10 cellular contexts compared by ENCODE assay signal in genomic region chr6:119241124-119241491, GRCh38.
DNase-seq lines count a peak whose midpoint lies in the region; ATAC-seq and TF ChIP-seq lines count a peak whose summit lies in the region.
"Had no signal": no experiment of that assay in that cellular context is flagged by ENCODE, and none has a peak within 500 bp of the region (broad histone marks: within the 10 kb centered on the region; RNA-seq: fewer than 3 reads in every experiment).

No MANE protein-coding gene starts in this region.

- H3K4me1 ChIP-seq in SJCRH30 (peaks cover 7% of the 10 kb centered on the region), right lobe of liver (peaks cover 0 to 21% (median 2%) of the 10 kb centered on the region in 4 donors)
- H3K4me1 ChIP-seq: uterus had no signal

- H3K9me3 ChIP-seq in SJCRH30 (replicated peaks) (no peaks in the 10 kb centered on the region), right lobe of liver (no peaks in the 10 kb centered on the region)
- H3K9me3 ChIP-seq: uterus had no signal

- TF ChIP-seq POLR2A in right lobe of liver (IDR thresholded peaks at IDR 0.05): no peak

- CTCF ChIA-PET in HEK293T (lab: Yijun Ruan, JAX): interaction anchor here (0.7 kb wide), 1 partner anchor 1675 kb away, joined by 4 read pairs; no protein-coding TSS in a partner anchor

- H3K4me3 ChIP-seq in GM12865 (ENCODE audit: low read depth, low read length) (no peak overlapping the region), SJCRH30 (no peak overlapping the region), right lobe of liver (no peak overlapping the region)
- H3K4me3 ChIP-seq: uterus had no signal

- 30% methylated on average over 2 of the region's 2 CpGs for WGBS in right lobe of liver (ENCODE audit: insufficient coverage, low coverage, low lambda C conversion rate, missing lambda C conversion rate)

- no peaks in the 10 kb centered on the region for H3K27me3 ChIP-seq in SJCRH30
- no peaks in the 10 kb centered on the region for H3K27me3 ChIP-seq in right lobe of liver
- H3K27me3 ChIP-seq: uterus had no signal

- H3K36me3 Mint-ChIP-seq in glutamatergic neuron (ENCODE audit: unreplicated experiment): peaks cover 9% of the 10 kb centered on the region

- H3K36me3 ChIP-seq in SJCRH30 (no peaks in the 10 kb centered on the region), right lobe of liver (peaks cover 0 to 2% (median under 1%) of the 10 kb centered on the region in 4 donors)
- H3K36me3 ChIP-seq: uterus had no signal

- no peaks in the 10 kb centered on the region for H3K9me3 Mint-ChIP-seq in glutamatergic neuron (ENCODE audit: unreplicated experiment)

- no peak for TF ChIP-seq CTCF in GM12865 (IDR thresholded peaks at IDR 0.05; ENCODE audit: insufficient read depth, low read depth, low read length, missing control alignments)
- TF ChIP-seq CTCF in right lobe of liver (IDR thresholded peaks at IDR 0.05): no peak
- TF ChIP-seq CTCF in glutamatergic neuron (IDR thresholded peaks at IDR 0.05; ENCODE audit: partially characterized antibody, unreplicated experiment): no peak

- H3K27ac Mint-ChIP-seq in glutamatergic neuron (ENCODE audit: unreplicated experiment): no peak overlapping the region

- ATAC-seq in HG02588 (IDR thresholded peaks at IDR 0.05; ENCODE audit: unreplicated experiment): peak; percentile 61
- ATAC-seq in right lobe of liver: peak; percentile 92 to 94 (median 93)

- peaks cover 4% of the 10 kb centered on the region for H3K4me1 Mint-ChIP-seq in glutamatergic neuron (ENCODE audit: low read depth, unreplicated experiment)

- H3K27me3 Mint-ChIP-seq in glutamatergic neuron (ENCODE audit: unreplicated experiment): no peaks in the 10 kb centered on the region

- no peak overlapping the region for H3K27ac ChIP-seq in SJCRH30
- peak overlapping the region in 2 of 3 donors; percentile 17 to 85 for H3K27ac ChIP-seq in right lobe of liver
- H3K27ac ChIP-seq: VCaP had no signal

- DNase-seq in GM12865 (ENCODE audit: low read depth): peak; percentile 1
- peak; percentile 3 to 48 for DNase-seq in SJCRH30
- peak in 1 of 3 donors; percentile 62 for DNase-seq in right lobe of liver
- DNase-seq in COLO668 (lab: John Stamatoyannopoulos, UW; ENCODE audit: unreplicated experiment): no peak
- no peak for DNase-seq in glutamatergic neuron
- DNase-seq in HEK293T (ENCODE audit: extremely low spot score): no peak
- DNase-seq in Kasumi-1 (lab: John Stamatoyannopoulos, UW): no peak

- intact Hi-C loops in right lobe of liver (cut with DNase I): no loop called here

- POLR2A ChIA-PET in HEK293T (lab: Yijun Ruan, JAX): no interaction called here

- no peak overlapping the region for H3K4me3 Mint-ChIP-seq in glutamatergic neuron (ENCODE audit: unreplicated experiment)

TF ChIP-seq in HEK293T, 16 proteins besides CTCF, POLR2A, EP300 and RAD21:
- TF ChIP-seq ELF4 (IDR thresholded peaks at IDR 0.05) (no peak), ARNT (IDR thresholded peaks at IDR 0.05) (no peak), NFRKB (IDR thresholded peaks at IDR 0.05) (no peak), CTBP1 (IDR thresholded peaks at IDR 0.05; ENCODE audit: borderline replicate concordance) (no peak), TARDBP (IDR thresholded peaks at IDR 0.05) (no peak), HDGF (IDR thresholded peaks at IDR 0.05; ENCODE audit: borderline replicate concordance) (no peak), FOXA1 (IDR thresholded peaks at IDR 0.05) (no peak), SP1 (IDR thresholded peaks at IDR 0.05) (no peak), FOXK2 (IDR thresholded peaks at IDR 0.05) (no peak)

Comparison
In these comparisons a context has a peak if more than half of its experiments do, and no peak if none do; other contexts are left out.
1. DNase-seq: peak in GM12865 (single experiment) and SJCRH30 (2 of 2); none in COLO668 (single experiment), glutamatergic neuron (single experiment), HEK293T (single experiment) and Kasumi-1 (0 of 2).